1 cellular context compared by ENCODE assay signal in the genomic region with DNA sequence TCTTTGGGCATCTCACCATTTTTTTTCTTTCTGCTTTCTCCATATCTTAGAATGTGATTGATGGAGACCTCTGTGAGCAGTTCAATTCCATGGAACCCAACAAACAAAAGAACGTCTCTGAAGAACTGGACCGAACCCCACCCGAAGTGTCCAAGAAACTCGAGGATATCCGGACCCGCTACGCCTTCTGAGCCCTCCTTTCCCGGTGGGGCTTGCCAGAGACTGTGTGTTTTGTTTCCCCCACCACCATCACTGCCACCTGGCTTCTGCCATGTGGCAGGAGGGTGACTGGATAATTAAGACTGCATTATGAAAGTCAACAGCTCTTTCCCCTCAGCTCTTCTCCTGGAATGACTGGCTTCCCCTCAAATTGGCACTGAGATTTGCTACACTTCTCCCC.
TF ChIP-seq lines count a peak whose summit lies in the region.

No MANE protein-coding gene starts in this region.

TF ChIP-seq in H1, 55 proteins besides CTCF, POLR2A, EP300 and RAD21:
- TF ChIP-seq PHF8 (conservative IDR thresholded peaks at IDR 0.05; ENCODE audit: low read depth, low read length) (no peak), SP1 (IDR thresholded peaks at IDR 0.05; ENCODE audit: low read depth, low read length) (peak; percentile 24; the same call in 1 of the 2 replicates)
